1 cellular context compared by ENCODE assay signal in genomic region chr1:29235955-29236742, GRCh38.
A peak's percentile ranks its signal among the peaks of the same experiment; 100 is the strongest.
TF ChIP-seq lines count a peak whose summit lies in the region.

Gene PTPRU, plus strand, starts transcription at chr1:29236522. Its CDS starts 123 bp downstream, at chr1:29236645.

TF ChIP-seq in HEK293, 187 proteins besides CTCF, POLR2A, EP300 and RAD21 (continued from another document and continues in another):
- no peak for TF ChIP-seq PRDM10 (tag by site-specific recombination; IDR thresholded peaks at IDR 0.05)
- TF ChIP-seq, protein P1, sequence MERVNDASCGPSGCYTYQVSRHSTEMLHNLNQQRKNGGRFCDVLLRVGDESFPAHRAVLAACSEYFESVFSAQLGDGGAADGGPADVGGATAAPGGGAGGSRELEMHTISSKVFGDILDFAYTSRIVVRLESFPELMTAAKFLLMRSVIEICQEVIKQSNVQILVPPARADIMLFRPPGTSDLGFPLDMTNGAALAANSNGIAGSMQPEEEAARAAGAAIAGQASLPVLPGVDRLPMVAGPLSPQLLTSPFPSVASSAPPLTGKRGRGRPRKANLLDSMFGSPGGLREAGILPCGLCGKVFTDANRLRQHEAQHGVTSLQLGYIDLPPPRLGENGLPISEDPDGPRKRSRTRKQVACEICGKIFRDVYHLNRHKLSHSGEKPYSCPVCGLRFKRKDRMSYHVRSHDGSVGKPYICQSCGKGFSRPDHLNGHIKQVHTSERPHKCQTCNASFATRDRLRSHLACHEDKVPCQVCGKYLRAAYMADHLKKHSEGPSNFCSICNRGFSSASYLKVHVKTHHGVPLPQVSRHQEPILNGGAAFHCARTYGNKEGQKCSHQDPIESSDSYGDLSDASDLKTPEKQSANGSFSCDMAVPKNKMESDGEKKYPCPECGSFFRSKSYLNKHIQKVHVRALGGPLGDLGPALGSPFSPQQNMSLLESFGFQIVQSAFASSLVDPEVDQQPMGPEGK (tag by site-specific recombination; IDR thresholded peaks at IDR 0.05): no peak
- no peak for TF ChIP-seq ZFP69B (tag by site-specific recombination; IDR thresholded peaks at IDR 0.05)
- TF ChIP-seq ZNF223 (tag by site-specific recombination; IDR thresholded peaks at IDR 0.05): no peak
- no peak for TF ChIP-seq ZNF544 (tag by site-specific recombination; IDR thresholded peaks at IDR 0.05)
- no peak for TF ChIP-seq MZF1 (tag by site-specific recombination; IDR thresholded peaks at IDR 0.05; ENCODE audit: borderline replicate concordance)
- no peak for TF ChIP-seq ZSCAN18 (tag by site-specific recombination; IDR thresholded peaks at IDR 0.05)
- no peak for TF ChIP-seq ZNF37A (tag by site-specific recombination; IDR thresholded peaks at IDR 0.05)
- TF ChIP-seq TCF7L2 (IDR thresholded peaks at IDR 0.05; ENCODE audit: borderline replicate concordance, low read depth, low read length): no peak
- peak; percentile 72; the same call in 1 of the 2 replicates for TF ChIP-seq IKZF3 (tag by site-specific recombination; IDR thresholded peaks at IDR 0.05)
- TF ChIP-seq ZNF701 (tag by site-specific recombination; IDR thresholded peaks at IDR 0.05): no peak
- TF ChIP-seq ZNF26 (tag by site-specific recombination; IDR thresholded peaks at IDR 0.05): no peak
- TF ChIP-seq, protein P2, sequence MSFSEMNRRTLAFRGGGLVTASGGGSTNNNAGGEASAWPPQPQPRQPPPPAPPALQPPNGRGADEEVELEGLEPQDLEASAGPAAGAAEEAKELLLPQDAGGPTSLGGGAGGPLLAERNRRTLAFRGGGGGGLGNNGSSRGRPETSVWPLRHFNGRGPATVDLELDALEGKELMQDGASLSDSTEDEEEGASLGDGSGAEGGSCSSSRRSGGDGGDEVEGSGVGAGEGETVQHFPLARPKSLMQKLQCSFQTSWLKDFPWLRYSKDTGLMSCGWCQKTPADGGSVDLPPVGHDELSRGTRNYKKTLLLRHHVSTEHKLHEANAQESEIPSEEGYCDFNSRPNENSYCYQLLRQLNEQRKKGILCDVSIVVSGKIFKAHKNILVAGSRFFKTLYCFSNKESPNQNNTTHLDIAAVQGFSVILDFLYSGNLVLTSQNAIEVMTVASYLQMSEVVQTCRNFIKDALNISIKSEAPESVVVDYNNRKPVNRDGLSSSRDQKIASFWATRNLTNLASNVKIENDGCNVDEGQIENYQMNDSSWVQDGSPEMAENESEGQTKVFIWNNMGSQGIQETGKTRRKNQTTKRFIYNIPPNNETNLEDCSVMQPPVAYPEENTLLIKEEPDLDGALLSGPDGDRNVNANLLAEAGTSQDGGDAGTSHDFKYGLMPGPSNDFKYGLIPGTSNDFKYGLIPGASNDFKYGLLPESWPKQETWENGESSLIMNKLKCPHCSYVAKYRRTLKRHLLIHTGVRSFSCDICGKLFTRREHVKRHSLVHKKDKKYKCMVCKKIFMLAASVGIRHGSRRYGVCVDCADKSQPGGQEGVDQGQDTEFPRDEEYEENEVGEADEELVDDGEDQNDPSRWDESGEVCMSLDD (tag by site-specific recombination; IDR thresholded peaks at IDR 0.05): no peak
- no peak for TF ChIP-seq ZNF473 (tag by site-specific recombination; IDR thresholded peaks at IDR 0.05)
- TF ChIP-seq KLF9 (tag by site-specific recombination; IDR thresholded peaks at IDR 0.05; ENCODE audit: low read depth): no peak
- no peak; the same call in 1 of the 2 replicates for TF ChIP-seq ZNF335 (tag by site-specific recombination; conservative IDR thresholded peaks at IDR 0.05)
- TF ChIP-seq ZNF350 (tag by site-specific recombination; IDR thresholded peaks at IDR 0.05): no peak
- TF ChIP-seq, protein P3, sequence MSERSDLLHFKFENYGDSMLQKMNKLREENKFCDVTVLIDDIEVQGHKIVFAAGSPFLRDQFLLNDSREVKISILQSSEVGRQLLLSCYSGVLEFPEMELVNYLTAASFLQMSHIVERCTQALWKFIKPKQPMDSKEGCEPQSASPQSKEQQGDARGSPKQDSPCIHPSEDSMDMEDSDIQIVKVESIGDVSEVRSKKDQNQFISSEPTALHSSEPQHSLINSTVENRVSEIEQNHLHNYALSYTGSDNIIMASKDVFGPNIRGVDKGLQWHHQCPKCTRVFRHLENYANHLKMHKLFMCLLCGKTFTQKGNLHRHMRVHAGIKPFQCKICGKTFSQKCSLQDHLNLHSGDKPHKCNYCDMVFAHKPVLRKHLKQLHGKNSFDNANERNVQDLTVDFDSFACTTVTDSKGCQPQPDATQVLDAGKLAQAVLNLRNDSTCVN (tag by site-specific recombination; optimal IDR thresholded peaks at IDR 0.05): no peak
- no peak for TF ChIP-seq ZNF747 (tag by site-specific recombination; IDR thresholded peaks at IDR 0.05)
- no peak for TF ChIP-seq ZNF280C (tag by site-specific recombination; IDR thresholded peaks at IDR 0.05)
- no peak for TF ChIP-seq FEZF1 (tag by site-specific recombination; IDR thresholded peaks at IDR 0.05)
- TF ChIP-seq ZNF239 (tag by site-specific recombination; IDR thresholded peaks at IDR 0.05): no peak
- TF ChIP-seq ZNF202 (tag by site-specific recombination; IDR thresholded peaks at IDR 0.05; ENCODE audit: borderline replicate concordance): no peak
- no peak for TF ChIP-seq ZNF155 (tag by site-specific recombination; IDR thresholded peaks at IDR 0.05)
- TF ChIP-seq, protein P4, sequence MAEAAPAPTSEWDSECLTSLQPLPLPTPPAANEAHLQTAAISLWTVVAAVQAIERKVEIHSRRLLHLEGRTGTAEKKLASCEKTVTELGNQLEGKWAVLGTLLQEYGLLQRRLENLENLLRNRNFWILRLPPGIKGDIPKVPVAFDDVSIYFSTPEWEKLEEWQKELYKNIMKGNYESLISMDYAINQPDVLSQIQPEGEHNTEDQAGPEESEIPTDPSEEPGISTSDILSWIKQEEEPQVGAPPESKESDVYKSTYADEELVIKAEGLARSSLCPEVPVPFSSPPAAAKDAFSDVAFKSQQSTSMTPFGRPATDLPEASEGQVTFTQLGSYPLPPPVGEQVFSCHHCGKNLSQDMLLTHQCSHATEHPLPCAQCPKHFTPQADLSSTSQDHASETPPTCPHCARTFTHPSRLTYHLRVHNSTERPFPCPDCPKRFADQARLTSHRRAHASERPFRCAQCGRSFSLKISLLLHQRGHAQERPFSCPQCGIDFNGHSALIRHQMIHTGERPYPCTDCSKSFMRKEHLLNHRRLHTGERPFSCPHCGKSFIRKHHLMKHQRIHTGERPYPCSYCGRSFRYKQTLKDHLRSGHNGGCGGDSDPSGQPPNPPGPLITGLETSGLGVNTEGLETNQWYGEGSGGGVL (tag by site-specific recombination; IDR thresholded peaks at IDR 0.05): no peak
- no peak for TF ChIP-seq ZNF549 (tag by site-specific recombination; IDR thresholded peaks at IDR 0.05)
- no peak for TF ChIP-seq ZNF423 (tag by site-specific recombination; IDR thresholded peaks at IDR 0.05)
- TF ChIP-seq REST (tag by site-specific recombination; IDR thresholded peaks at IDR 0.05): no peak
- TF ChIP-seq ZNF791 (tag by site-specific recombination; IDR thresholded peaks at IDR 0.05): no peak
- no peak for TF ChIP-seq ZNF292 (tag by site-specific recombination; IDR thresholded peaks at IDR 0.05; ENCODE audit: borderline replicate concordance, low read depth)
- TF ChIP-seq HOXC10 (CRISPR knock-in tag; IDR thresholded peaks at IDR 0.05): no peak
- no peak for TF ChIP-seq ZNF654 (tag by site-specific recombination; IDR thresholded peaks at IDR 0.05; ENCODE audit: low read depth)
- no peak for TF ChIP-seq ZBTB17 (tag by site-specific recombination; IDR thresholded peaks at IDR 0.05)
- TF ChIP-seq, protein P5, sequence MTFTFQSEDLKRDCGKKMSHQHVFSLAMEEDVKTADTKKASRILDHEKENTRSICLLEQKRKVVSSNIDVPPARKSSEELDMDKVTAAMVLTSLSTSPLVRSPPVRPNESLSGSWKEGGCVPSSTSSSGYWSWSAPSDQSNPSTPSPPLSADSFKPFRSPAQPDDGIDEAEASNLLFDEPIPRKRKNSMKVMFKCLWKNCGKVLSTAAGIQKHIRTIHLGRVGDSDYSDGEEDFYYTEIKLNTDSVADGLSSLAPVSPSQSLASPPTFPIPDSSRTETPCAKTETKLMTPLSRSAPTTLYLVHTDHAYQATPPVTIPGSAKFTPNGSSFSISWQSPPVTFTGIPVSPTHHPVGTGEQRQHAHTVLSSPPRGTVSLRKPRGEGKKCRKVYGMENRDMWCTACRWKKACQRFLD (tag by site-specific recombination; IDR thresholded peaks at IDR 0.05): no peak
